26 cellular contexts compared by ENCODE assay signal in the genomic region with DNA sequence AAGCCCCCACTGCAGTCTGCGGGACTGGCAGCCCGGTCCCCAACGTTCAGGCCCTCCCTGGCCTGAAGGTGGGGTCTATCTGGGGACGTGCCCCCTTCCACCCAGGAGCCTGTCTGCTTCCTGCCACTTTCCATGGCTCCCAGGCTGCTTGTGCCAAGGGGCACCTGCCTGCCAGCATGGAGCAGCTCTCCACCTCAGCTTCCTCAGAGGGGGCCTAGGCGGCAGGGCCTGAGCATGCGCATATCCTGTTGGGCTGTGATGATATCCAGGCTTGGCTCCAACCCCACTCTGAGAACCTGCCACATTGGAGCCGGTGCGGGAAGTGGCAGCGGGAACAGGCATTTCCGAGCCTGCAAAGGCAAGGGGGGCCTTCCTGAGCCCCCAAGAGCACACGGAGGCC. TPM values are rescaled to one million over a fixed set of nuclear protein-coding genes. Genes with fewer than 3 reads are reported as not detected.
DNase-seq lines count a peak whose midpoint lies in the region; ATAC-seq and TF ChIP-seq lines count a peak whose summit lies in the region.
"Had no signal": no experiment of that assay in that cellular context is flagged by ENCODE, and none has a peak within 500 bp of the region (broad histone marks: within the 10 kb centered on the region; RNA-seq: fewer than 3 reads in every experiment).

No MANE protein-coding gene starts in this region.

- peak overlapping the region; percentile 32; the same call in 1 of the 2 replicates for H3K4me2 ChIP-seq in BLaER1
- no peak overlapping the region for H3K4me2 ChIP-seq in neuronal stem cell (ENCODE audit: insufficient read depth, low read length, poor library complexity, severe bottlenecking)
- no peak overlapping the region for H3K4me2 ChIP-seq in MM.1S (ENCODE audit: low read depth, low read length)

- peak overlapping the region; percentile 19 to 57 for H3K27ac Mint-ChIP-seq in effector memory CD8-positive, alpha-beta T cell
- no peak overlapping the region for H3K27ac Mint-ChIP-seq in activated naive CD8-positive, alpha-beta T cell treated with anti-CD3 and anti-CD28 coated beads for 36 hours
- H3K27ac Mint-ChIP-seq: activated CD4-positive, alpha-beta T cell treated with anti-CD3 and anti-CD28 coated beads, Interleukin-2, amount 10 ng/mL, durations not matched to agents 24 days and 14 days; activated naive CD8-positive, alpha-beta T cell treated with anti-CD3 and anti-CD28 coated beads, Interleukin-2, amount 50 U/mL, for 24 hours; activated T-cell treated with anti-CD3 and anti-CD28 coated beads, Interleukin-2, amount 50 U/mL, for 24 hours had no signal

- no peak overlapping the region for H4K91ac ChIP-seq in neuronal stem cell (ENCODE audit: low read depth, low read length, poor library complexity)

- H3K9ac ChIP-seq in BLaER1 (no peak overlapping the region), neuronal stem cell (ENCODE audit: low read depth, low read length, poor library complexity) (no peak overlapping the region), MM.1S (ENCODE audit: low read length) (no peak overlapping the region)

- peak overlapping the region; percentile 88 for H2BK12ac ChIP-seq in neuronal stem cell (ENCODE audit: low read length)

- no peaks in the 10 kb centered on the region for H3K9me3 Mint-ChIP-seq in effector memory CD8-positive, alpha-beta T cell
- peaks cover 1% of the 10 kb centered on the region for H3K9me3 Mint-ChIP-seq in activated naive CD8-positive, alpha-beta T cell treated with anti-CD3 and anti-CD28 coated beads for 36 hours
- H3K9me3 Mint-ChIP-seq: activated naive CD8-positive, alpha-beta T cell treated with anti-CD3 and anti-CD28 coated beads, Interleukin-2, amount 50 U/mL, for 24 hours; activated T-cell treated with anti-CD3 and anti-CD28 coated beads, Interleukin-2, amount 50 U/mL, for 24 hours had no signal

- H3K79me2 ChIP-seq in MM.1S (ENCODE audit: low read length): peaks cover 8% of the 10 kb centered on the region; the same call in 1 of the 2 replicates

- DNase-seq in effector memory CD8-positive, alpha-beta T cell: no peak
- DNase-seq in neuronal stem cell (ENCODE audit: low spot score) (no peak), DMS153 treated with DMSO at 0.1 percent for 48 hours (lab: John Stamatoyannopoulos, UW; ENCODE audit: unreplicated experiment) (no peak), MM.1S (no peak), midbrain (lab: John Stamatoyannopoulos, UW) (no peak)
- no peak for DNase-seq in activated naive CD8-positive, alpha-beta T cell treated with anti-CD3 and anti-CD28 coated beads for 36 hours
- DNase-seq: activated CD4-positive, alpha-beta T cell treated with anti-CD3 and anti-CD28 coated beads, Interleukin-2, amount 10 ng/mL, durations not matched to agents 24 days and 14 days; activated gamma-delta T cell; activated naive CD8-positive, alpha-beta T cell treated with anti-CD3 and anti-CD28 coated beads, Interleukin-2, amount 50 U/mL, for 24 hours; activated T-cell treated with anti-CD3 and anti-CD28 coated beads, Interleukin-2, amount 50 U/mL, for 24 hours; COR-L47; DMS79; effector CD4-positive, alpha-beta T cell; IMR-90; kidney glomerular epithelial cell; lower lobe of right lung; NCI-H1092; NCI-H1694 treated with DMSO at 0.1 percent for 48 hours; NCI-H524 treated with DMSO at 0.1 percent for 48 hours; SIG-M5; stimulated activated naive CD8-positive, alpha-beta T cell treated with anti-CD3 and anti-CD28 coated beads, Interleukin-15, Interleukin-2, amounts not matched to agents 100 U/mL and 50 U/mL, for 24 hours; SW 1271; T1000; WERI-Rb-1 had no signal

- no peaks in the 10 kb centered on the region for H3K27me3 ChIP-seq in BLaER1
- H3K27me3 ChIP-seq in neuronal stem cell (ENCODE audit: control insufficient read depth in 3 of 3, insufficient read depth in 3 of 3, low read depth in 1 of 3, low read length in 3 of 3): no peaks in the 10 kb centered on the region
- no peaks in the 10 kb centered on the region for H3K27me3 ChIP-seq in MM.1S (replicated peaks; ENCODE audit: insufficient read depth, low read length)

- H3K4ac ChIP-seq in neuronal stem cell (ENCODE audit: low read length): no peak overlapping the region

- H3F3A ChIP-seq in MM.1S (ENCODE audit: insufficient read depth, low read length): no peaks in the 10 kb centered on the region

- no peak overlapping the region for H2BK120ac ChIP-seq in neuronal stem cell (ENCODE audit: low read depth, low read length)

- H3K79me1 ChIP-seq in neuronal stem cell (ENCODE audit: low read depth, low read length): peaks cover 5% of the 10 kb centered on the region

- H3K18ac ChIP-seq in neuronal stem cell (ENCODE audit: low read length): peak overlapping the region; percentile 76

- no peak for TF ChIP-seq CTCF in MM.1S (IDR thresholded peaks at IDR 0.05; ENCODE audit: low read length)

- H3K23ac ChIP-seq in neuronal stem cell (ENCODE audit: low read depth, low read length, poor library complexity): peak overlapping the region; percentile 89

- H3K27me3 Mint-ChIP-seq in effector memory CD8-positive, alpha-beta T cell: no peaks in the 10 kb centered on the region
- no peaks in the 10 kb centered on the region for H3K27me3 Mint-ChIP-seq in activated naive CD8-positive, alpha-beta T cell treated with anti-CD3 and anti-CD28 coated beads for 36 hours
- H3K27me3 Mint-ChIP-seq: activated CD4-positive, alpha-beta T cell treated with anti-CD3 and anti-CD28 coated beads, Interleukin-2, amount 10 ng/mL, durations not matched to agents 24 days and 14 days; activated naive CD8-positive, alpha-beta T cell treated with anti-CD3 and anti-CD28 coated beads, Interleukin-2, amount 50 U/mL, for 24 hours; activated T-cell treated with anti-CD3 and anti-CD28 coated beads, Interleukin-2, amount 50 U/mL, for 24 hours had no signal

- peaks cover 17 to 26% of the 10 kb centered on the region in 2 donors for H3K4me1 Mint-ChIP-seq in effector memory CD8-positive, alpha-beta T cell (ENCODE audit: low read depth in 2 of 2)
- H3K4me1 Mint-ChIP-seq in activated naive CD8-positive, alpha-beta T cell treated with anti-CD3 and anti-CD28 coated beads for 36 hours: peaks cover 39% of the 10 kb centered on the region

- H3K27ac ChIP-seq in BLaER1 (0 out of 2 replicates have a peak overlapping the region, but pooled peaks have one; percentile 46), KOPT-K1 (ENCODE audit: low read depth, low read length, poor library complexity, severe bottlenecking) (peak overlapping the region; percentile 8), neuronal stem cell (replicated peaks; ENCODE audit: low read length) (peak overlapping the region; percentile 62), MM.1S (ENCODE audit: low read length) (no peak overlapping the region)
- H3K27ac ChIP-seq: lower lobe of right lung, WERI-Rb-1 had no signal

- peak overlapping the region; percentile 55 for H2BK15ac ChIP-seq in neuronal stem cell (ENCODE audit: low read length)

- peaks cover 23% of the 10 kb centered on the region; the same call in 1 of the 2 replicates for H4K20me1 ChIP-seq in BLaER1
- H4K20me1 ChIP-seq in MM.1S (ENCODE audit: insufficient read depth, low read length): no peaks in the 10 kb centered on the region

- H3K4me1 ChIP-seq in BLaER1 (peaks cover 26% of the 10 kb centered on the region), neuronal stem cell (ENCODE audit: control insufficient read depth in 2 of 2, insufficient read depth in 1 of 2, low read depth in 1 of 2, low read length in 2 of 2) (peaks cover 11 to 24% of the 10 kb centered on the region in 2 donors), MM.1S (ENCODE audit: low read length) (no peaks in the 10 kb centered on the region)
- H3K4me1 ChIP-seq: lower lobe of right lung had no signal

- peak overlapping the region; percentile 77 for H2BK5ac ChIP-seq in neuronal stem cell (ENCODE audit: low read length)

- ATAC-seq in effector memory CD8-positive, alpha-beta T cell (replicated peaks): no peak

- H3K4me3 ChIP-seq in BLaER1 (no peak overlapping the region), neuronal stem cell (ENCODE audit: low read length in 2 of 2) (no peak overlapping the region), MM.1S (ENCODE audit: low read length) (no peak overlapping the region)
- H3K4me3 ChIP-seq: lower lobe of right lung had no signal

- H2AK5ac ChIP-seq in neuronal stem cell (ENCODE audit: low read depth, low read length): peak overlapping the region; percentile 28

- H3K36me3 Mint-ChIP-seq in effector memory CD8-positive, alpha-beta T cell (ENCODE audit: insufficient read depth): no peaks in the 10 kb centered on the region
- peaks cover 38% of the 10 kb centered on the region for H3K36me3 Mint-ChIP-seq in activated naive CD8-positive, alpha-beta T cell treated with anti-CD3 and anti-CD28 coated beads for 36 hours

- H2AFZ ChIP-seq in neuronal stem cell (ENCODE audit: low read length) (no peak overlapping the region), MM.1S (ENCODE audit: low read length) (no peak overlapping the region)

- no peak overlapping the region for H4K8ac ChIP-seq in neuronal stem cell (ENCODE audit: low read depth, low read length)

- H3K36me3 ChIP-seq in BLaER1 (peaks cover 5% of the 10 kb centered on the region; the same call in 1 of the 2 replicates), KOPT-K1 (ENCODE audit: insufficient read depth, low read length) (peaks cover 28% of the 10 kb centered on the region), neuronal stem cell (replicated peaks in 1 of 2; ENCODE audit: control insufficient read depth in 2 of 2, insufficient read depth in 2 of 2, low read length in 2 of 2) (no peaks in the 10 kb centered on the region), MM.1S (replicated peaks; ENCODE audit: insufficient read depth, low read length) (no peaks in the 10 kb centered on the region)
- H3K36me3 ChIP-seq: lower lobe of right lung, WERI-Rb-1 had no signal

- no peaks in the 10 kb centered on the region for H3K9me2 ChIP-seq in MM.1S (replicated peaks; ENCODE audit: insufficient read depth, low read length)

- WGBS in neuronal stem cell (ENCODE audit: extremely low coverage in 2 of 2, insufficient read length in 2 of 2, insufficient replicate concordance in 1 of 2), 2 donors: no CpG with 5 or more reads among the region's 11 CpGs

- H3K14ac ChIP-seq in neuronal stem cell (ENCODE audit: low read length): peak overlapping the region; percentile 63

- H3K9me3 ChIP-seq in BLaER1 (no peaks in the 10 kb centered on the region), KOPT-K1 (ENCODE audit: insufficient read depth, low read length, poor library complexity, severe bottlenecking) (no peaks in the 10 kb centered on the region), neuronal stem cell (replicated peaks in 1 of 2; ENCODE audit: control insufficient read depth in 2 of 2, insufficient read depth in 1 of 2, low read depth in 1 of 2, low read length in 2 of 2) (no peaks in the 10 kb centered on the region), MM.1S (replicated peaks; ENCODE audit: insufficient read depth, low read length) (no peaks in the 10 kb centered on the region)
- H3K9me3 ChIP-seq: lower lobe of right lung had no signal

- H3K4me3 Mint-ChIP-seq in effector memory CD8-positive, alpha-beta T cell: no peak overlapping the region
- no peak overlapping the region for H3K4me3 Mint-ChIP-seq in activated naive CD8-positive, alpha-beta T cell treated with anti-CD3 and anti-CD28 coated beads for 36 hours
- H3K4me3 Mint-ChIP-seq: activated CD4-positive, alpha-beta T cell treated with anti-CD3 and anti-CD28 coated beads, Interleukin-2, amount 10 ng/mL, durations not matched to agents 24 days and 14 days; activated naive CD8-positive, alpha-beta T cell treated with anti-CD3 and anti-CD28 coated beads, Interleukin-2, amount 50 U/mL, for 24 hours; activated T-cell treated with anti-CD3 and anti-CD28 coated beads, Interleukin-2, amount 50 U/mL, for 24 hours had no signal

RNA-seq across cellular contexts. Expression of a gene that starts 57.4 kb away (rescaled TPM):
- polyA plus RNA-seq in neuronal stem cell (2013, experiment 1 of 2): 52.4 TPM
- 53.4 TPM for polyA plus RNA-seq in neuronal stem cell (2013, experiment 2 of 2)
- 10 to 100 TPM; 58.6 to 65.6 TPM for total RNA-seq in activated naive CD8-positive, alpha-beta T cell treated with anti-CD3 and anti-CD28 coated beads for 36 hours
